25 cellular contexts compared by ENCODE assay signal in the genomic region with DNA sequence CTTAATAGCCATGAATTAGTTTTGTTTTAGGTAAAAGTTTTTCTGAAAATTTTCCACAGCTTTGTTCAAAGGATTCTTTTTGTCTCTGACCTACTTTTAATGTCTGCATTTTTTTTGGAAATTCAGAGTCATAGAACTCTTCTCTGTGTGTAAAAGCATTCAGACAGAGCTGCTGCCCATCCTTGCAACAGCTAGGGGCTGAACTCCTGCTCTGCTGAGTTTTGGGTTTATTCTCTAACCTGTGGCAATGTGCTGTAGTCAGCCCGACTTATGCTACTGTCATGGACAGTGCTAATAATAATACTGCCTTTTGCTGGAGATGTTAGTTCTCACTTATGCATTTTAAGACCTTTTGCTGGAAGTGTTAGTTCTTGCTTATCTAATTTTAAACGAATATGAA.
"Had no signal": no experiment of that assay in that cellular context is flagged by ENCODE, and none has a peak within 500 bp of the region (broad histone marks: within the 10 kb centered on the region; RNA-seq: fewer than 3 reads in every experiment).

No MANE protein-coding gene starts in this region.

- H3K9me3 ChIP-seq: ascending aorta, body of pancreas, SJSA1 had no signal

- H3K4me1 ChIP-seq: body of pancreas had no signal

- H3K27me3 ChIP-seq: ascending aorta, body of pancreas, SJSA1 had no signal

- H3K27ac ChIP-seq: ascending aorta, body of pancreas, SJSA1 had no signal

- H3K4me3 ChIP-seq: ascending aorta, body of pancreas, K562, SJSA1 had no signal

- DNase-seq: activated CD4-positive, alpha-beta T cell treated with anti-CD3 and anti-CD28 coated beads for 4 hours; activated CD8-positive, alpha-beta memory T cell treated with anti-CD3 and anti-CD28 coated beads, Interleukin-2, amount 50 U/mL, for 48 hours; activated CD8-positive, alpha-beta T cell treated with anti-CD3 and anti-CD28 coated beads, Interleukin-2, amount 10 ng/mL, durations not matched to agents 7 days and 5 days; activated naive CD4-positive, alpha-beta T cell treated with anti-CD3 and anti-CD28 coated beads, Interleukin-2, amount 50 U/mL, for 16 hours; activated T-cell treated with anti-CD3 and anti-CD28 coated beads, Interleukin-2, amount 50 U/mL, for 1 hour; body of pancreas; Karpas-422; MM.1S; NCI-H1048; NCI-H146; NCI-H187 treated with DMSO at 0.1 percent for 48 hours; NCI-H2081 treated with DMSO at 0.1 percent for 48 hours; NCI-H226; NCI-H526; NCI-H82; PC-3; SHP77; SW 1271 had no signal

- ATAC-seq: activated CD4-positive, CD25-positive, alpha-beta regulatory T cell treated with anti-CD3 and anti-CD28 coated beads, Interleukin-2, amount 50 U/mL, for 24 hours; activated CD8-positive, alpha-beta T cell treated with anti-CD3 and anti-CD28 coated beads, Interleukin-2, amount 10 ng/mL, durations not matched to agents 7 days and 5 days; body of pancreas; K562; PC-3; SK-N-SH treated with all-trans-retinoic acid at 6 μM for 48 hours had no signal

- FAIRE-seq: bronchial epithelial cell, K562, RCC 7860 had no signal
